In the genomic region with DNA sequence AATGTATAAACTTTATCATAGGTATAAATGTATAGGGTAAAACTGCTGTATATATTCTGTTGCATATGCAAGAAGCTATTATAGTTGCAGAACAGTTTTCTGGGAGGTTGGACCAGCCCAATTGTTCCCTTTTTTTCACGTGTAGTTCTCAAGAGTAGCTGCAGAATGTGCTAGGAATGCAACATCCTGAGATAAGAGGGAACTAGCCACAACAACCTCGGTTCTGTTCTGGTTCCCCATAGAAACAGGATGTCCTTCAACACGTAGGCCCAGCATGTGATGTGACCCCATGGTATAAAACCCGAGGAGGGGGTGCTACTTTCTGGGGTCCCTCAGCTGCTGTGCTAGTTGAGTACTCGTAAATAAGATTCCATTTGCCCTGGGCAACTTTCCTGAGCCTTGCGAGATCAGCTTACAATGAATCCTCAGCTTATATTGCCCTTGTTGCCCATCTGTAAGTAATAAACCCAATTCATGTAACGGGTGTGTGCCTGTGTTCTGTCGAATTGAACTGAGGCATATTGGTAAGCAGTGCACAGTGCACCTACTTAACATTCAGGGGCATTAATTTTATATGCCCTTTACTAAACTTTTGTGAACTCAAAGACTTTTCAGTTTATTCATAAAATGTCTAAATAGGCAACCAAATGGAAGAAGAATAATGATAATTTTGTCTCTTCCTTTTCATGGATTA, we compare ENCODE assay signal across 23 cellular contexts. TPM values are rescaled to one million over a fixed set of nuclear protein-coding genes. Genes with fewer than 3 reads are reported as not detected.
DNase-seq lines count a peak whose midpoint lies in the region; ATAC-seq and TF ChIP-seq lines count a peak whose summit lies in the region.
"Had no signal": no experiment of that assay in that cellular context is flagged by ENCODE, and none has a peak within 500 bp of the region (broad histone marks: within the 10 kb centered on the region; RNA-seq: fewer than 3 reads in every experiment).

No MANE protein-coding gene starts in this region.

- H3K36me3 ChIP-seq in Loucy (ENCODE audit: insufficient read depth, low read length) = no peaks in the 10 kb centered on the region
- no peaks in the 10 kb centered on the region for H3K36me3 ChIP-seq in right lobe of liver
- H3K36me3 ChIP-seq: adrenal gland, thyroid gland had no signal

- WGBS in right lobe of liver (ENCODE audit: insufficient coverage, low coverage, low lambda C conversion rate, missing lambda C conversion rate) = 48% methylated on average over 7 of the region's 8 CpGs

- H3K4me3 ChIP-seq in Loucy (ENCODE audit: low read length, poor library complexity, severe bottlenecking) (no peak overlapping the region), right lobe of liver (no peak overlapping the region)
- H3K4me3 ChIP-seq: adrenal gland, GM12878, thyroid gland had no signal

- no peak overlapping the region for H3K4me2 ChIP-seq in Loucy (ENCODE audit: low read depth, low read length, poor library complexity, severe bottlenecking)

- H3K9ac ChIP-seq in Loucy (ENCODE audit: low read depth, low read length, poor library complexity, severe bottlenecking) = no peak overlapping the region

- H3K9me3 ChIP-seq in Loucy (ENCODE audit: insufficient read depth, low read depth, low read length) (no peaks in the 10 kb centered on the region), right lobe of liver (no peaks in the 10 kb centered on the region)
- H3K9me3 ChIP-seq: adrenal gland, thyroid gland had no signal

- TF ChIP-seq CTCF in Loucy (conservative IDR thresholded peaks at IDR 0.05; ENCODE audit: low read length) (no peak), right lobe of liver (IDR thresholded peaks at IDR 0.05) (no peak)

- H3F3A ChIP-seq in Loucy (ENCODE audit: low read depth) = no peaks in the 10 kb centered on the region

- peaks cover 14% of the 10 kb centered on the region for H3K4me1 ChIP-seq in Loucy (ENCODE audit: insufficient read depth, low read length, poor library complexity, severe bottlenecking)
- no peaks in the 10 kb centered on the region for H3K4me1 ChIP-seq in right lobe of liver
- H3K4me1 ChIP-seq: adrenal gland, thyroid gland had no signal

- TF ChIP-seq POLR2A in right lobe of liver (IDR thresholded peaks at IDR 0.05) = no peak

- no peaks in the 10 kb centered on the region for H3K9me2 ChIP-seq in Loucy (replicated peaks; ENCODE audit: low read depth, low read length)

- peak overlapping the region in 2 of 3 donors; percentile 13 to 48 for H3K27ac ChIP-seq in right lobe of liver
- H3K27ac ChIP-seq: adrenal gland, thyroid gland had no signal

- H4K20me1 ChIP-seq in Loucy (ENCODE audit: insufficient read depth, low read length, poor library complexity, severe bottlenecking) = no peaks in the 10 kb centered on the region

- DNase-seq in CD1c-positive myeloid dendritic cell (ENCODE audit: extremely low spot score) (peak; percentile 44), amniotic epithelial cell (ENCODE audit: low read depth) (peak; percentile 44), right lobe of liver (peak in 1 of 3 donors; percentile 19), T-helper 9 cell (no peak), NCI-H345 treated with DMSO at 0.1 percent for 48 hours (lab: John Stamatoyannopoulos, UW; ENCODE audit: unreplicated experiment) (no peak), NCI-H2196 (lab: John Stamatoyannopoulos, UW; ENCODE audit: unreplicated experiment) (no peak)
- DNase-seq: activated CD4-positive, alpha-beta memory T cell treated with anti-CD3 and anti-CD28 coated beads for 36 hours; activated gamma-delta T cell; adrenal gland; CD8-positive, alpha-beta T cell; DMS53; hippocampal formation; islet precursor cell; naive thymus-derived CD8-positive, alpha-beta T cell; NCI-H2029; NCI-H446 treated with DMSO at 0.1 percent for 48 hours; stimulated activated CD4-positive, alpha-beta T cell treated with anti-CD3 and anti-CD28 coated beads, Interleukin-1b, Interleukin-23, amount 100 ng/mL, for 48 hours; stimulated activated naive CD4-positive, alpha-beta T cell; thyroid gland had no signal

- H3K27me3 ChIP-seq in Loucy (ENCODE audit: insufficient read depth, low read length, poor library complexity, severe bottlenecking) (no peaks in the 10 kb centered on the region), right lobe of liver (no peaks in the 10 kb centered on the region)
- H3K27me3 ChIP-seq: adrenal gland, thyroid gland had no signal

- peak; percentile 76 to 86 (median 82) for ATAC-seq in right lobe of liver
- ATAC-seq in HG03439 (IDR thresholded peaks at IDR 0.05; ENCODE audit: unreplicated experiment) = no peak
- ATAC-seq: CD8-positive, alpha-beta T cell; GM12878; naive thymus-derived CD8-positive, alpha-beta T cell; WTC11 had no signal

- intact Hi-C loops in right lobe of liver (cut with DNase I) = no loop called here

- H3K79me2 ChIP-seq in Loucy (ENCODE audit: insufficient read depth, low read length) = no peaks in the 10 kb centered on the region

- peak overlapping the region; percentile 13; the same call in 1 of the 2 replicates for H2AFZ ChIP-seq in Loucy (ENCODE audit: low read length)

RNA-seq across cellular contexts. Expression of gene TRAF6, which starts 23.0 kb away (rescaled TPM):
- total RNA-seq in right lobe of liver = 1 to 10 TPM; 4.9 to 7.4 (median 6.7) TPM

RNA-seq across cellular contexts. Expression of gene RAG1, which starts 34.8 kb away (rescaled TPM):
- 1 to 10 TPM in 2 of 6 experiments, under 1 TPM in 4; 0.40 to 1.2 (median 0.71) TPM for total RNA-seq in right lobe of liver

Comparison
In these comparisons a context has a peak if more than half of its experiments do, and no peak if none do; other contexts are left out.
1. DNase-seq: peak in CD1c-positive myeloid dendritic cell (single experiment) and amniotic epithelial cell (single experiment); none in T-helper 9 cell (single experiment), NCI-H345 treated with DMSO at 0.1 percent for 48 hours (single experiment) and NCI-H2196 (single experiment).